19 cellular contexts compared by ENCODE assay signal in genomic region chr2:54872783-54873182, GRCh38.
A peak's percentile ranks its signal among the peaks of the same experiment; 100 is the strongest.
DNase-seq lines count a peak whose midpoint lies in the region; ATAC-seq, FAIRE-seq and TF ChIP-seq lines count a peak whose summit lies in the region.
"Had no signal": no experiment of that assay in that cellular context is flagged by ENCODE, and none has a peak within 500 bp of the region (broad histone marks: within the 10 kb centered on the region; RNA-seq: fewer than 3 reads in every experiment).

No MANE protein-coding gene starts in this region.

- H3K9me3 ChIP-seq in psoas muscle = no peaks in the 10 kb centered on the region

- no peak for FAIRE-seq in urothelium cell line (lab: Jason Lieb, UNC)
- FAIRE-seq: A204.1, H54 had no signal

- H3K27me3 ChIP-seq in psoas muscle (ENCODE audit: insufficient read depth in 3 of 3, low read length in 2 of 3) = no peaks in the 10 kb centered on the region

- intact Hi-C loops in psoas muscle (cut with DNase I) = no loop called here

- H3K4me1 ChIP-seq in psoas muscle = peaks cover 4% of the 10 kb centered on the region

- H3K4me3 Mint-ChIP-seq in glutamatergic neuron (ENCODE audit: unreplicated experiment) = no peak overlapping the region
- H3K4me3 Mint-ChIP-seq: HFFc6, IgD-negative memory B cell had no signal

- peak in 3 of 4 donors; percentile 41 to 86 (median 70) for ATAC-seq in psoas muscle

- no peaks in the 10 kb centered on the region for H3K36me3 Mint-ChIP-seq in glutamatergic neuron (ENCODE audit: unreplicated experiment)
- H3K36me3 Mint-ChIP-seq: IgD-negative memory B cell had no signal

- peaks cover 12% of the 10 kb centered on the region for H3K4me1 Mint-ChIP-seq in glutamatergic neuron (ENCODE audit: low read depth, unreplicated experiment)

- H3K27me3 Mint-ChIP-seq in glutamatergic neuron (ENCODE audit: unreplicated experiment) = peaks cover 2% of the 10 kb centered on the region
- H3K27me3 Mint-ChIP-seq: IgD-negative memory B cell had no signal

- H3K9me3 Mint-ChIP-seq in glutamatergic neuron (ENCODE audit: unreplicated experiment) = no peaks in the 10 kb centered on the region
- H3K9me3 Mint-ChIP-seq: HFFc6, IgD-negative memory B cell had no signal

- 29 to 54% (median 33%) methylated on average over 3 of the region's 3 CpGs for WGBS in psoas muscle, 3 donors

- H3K27ac ChIP-seq in psoas muscle = peak overlapping the region; percentile 33
- H3K27ac ChIP-seq: PC-9 had no signal

- no peaks in the 10 kb centered on the region for H3K36me3 ChIP-seq in psoas muscle (ENCODE audit: insufficient read depth in 1 of 2, low read depth in 1 of 2)

- no peak for TF ChIP-seq CTCF in glutamatergic neuron (IDR thresholded peaks at IDR 0.05; ENCODE audit: partially characterized antibody, unreplicated experiment)
- no peak for TF ChIP-seq CTCF in psoas muscle (IDR thresholded peaks at IDR 0.05)

- peak overlapping the region; percentile 3 for H3K27ac Mint-ChIP-seq in glutamatergic neuron (ENCODE audit: unreplicated experiment)
- H3K27ac Mint-ChIP-seq: HFFc6 had no signal

- DNase-seq in NCI-H510A treated with DMSO at 0.1 percent for 48 hours (lab: John Stamatoyannopoulos, UW) (peak; percentile 16), NCI-H510A (lab: John Stamatoyannopoulos, UW) (no peak), NCI-H2171 treated with DMSO at 0.1 percent for 48 hours (lab: John Stamatoyannopoulos, UW) (peak; percentile 86), glutamatergic neuron (no peak), psoas muscle (no peak), urothelium cell line (ENCODE audit: low spot score) (no peak), GF-D8 (lab: John Stamatoyannopoulos, UW) (no peak), dedifferentiated amniotic fluid mesenchymal stem cell (ENCODE audit: extremely low spot score) (no peak)
- DNase-seq: C1 segment of cervical spinal cord, HFFc6, Kasumi-1, MM.1S, NCI-H1105 treated with DMSO at 0.1 percent for 48 hours, NCI-H2029, NCI-H526 treated with DMSO at 0.1 percent for 48 hours, PC-9 had no signal

- H3K4me3 ChIP-seq in psoas muscle = no peak overlapping the region
- H3K4me3 ChIP-seq: PC-9 had no signal

Comparison
In these comparisons a context has a peak if more than half of its experiments do, and no peak if none do; other contexts are left out.
1. DNase-seq: peak in NCI-H510A treated with DMSO at 0.1 percent for 48 hours (single experiment) and NCI-H2171 treated with DMSO at 0.1 percent for 48 hours (single experiment); none in NCI-H510A (single experiment), glutamatergic neuron (single experiment), psoas muscle (0 of 2), urothelium cell line (single experiment), GF-D8 (single experiment) and dedifferentiated amniotic fluid mesenchymal stem cell (single experiment).